In the genomic region with DNA sequence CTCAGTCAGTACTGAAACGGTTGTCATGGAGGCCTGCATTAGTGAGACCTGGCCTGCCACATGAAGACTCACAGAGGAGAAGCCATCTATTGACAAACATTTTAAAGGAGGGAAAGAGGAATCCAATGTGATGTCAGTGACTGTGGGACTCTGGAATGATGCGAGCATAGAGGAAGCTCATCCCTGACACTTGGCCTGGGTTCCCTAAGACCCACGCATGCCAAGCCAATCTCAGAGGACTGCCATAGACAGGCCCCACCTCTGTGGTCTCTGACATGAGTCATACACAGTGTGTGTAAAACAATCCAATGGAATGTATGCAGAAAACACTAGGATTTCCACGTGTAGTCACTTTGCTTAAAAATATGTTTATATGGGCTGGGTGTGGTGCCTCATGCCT, we compare ENCODE assay signal across 12 cellular contexts. TPM values are rescaled to one million over a fixed set of nuclear protein-coding genes. Genes with fewer than 3 reads are reported as not detected.
DNase-seq lines count a peak whose midpoint lies in the region; ATAC-seq, FAIRE-seq and TF ChIP-seq lines count a peak whose summit lies in the region.
"Had no signal": no experiment of that assay in that cellular context is flagged by ENCODE, and none has a peak within 500 bp of the region (broad histone marks: within the 10 kb centered on the region; RNA-seq: fewer than 3 reads in every experiment).

No MANE protein-coding gene starts in this region.

- no peaks in the 10 kb centered on the region for H3F3A ChIP-seq in SK-N-SH (replicated peaks; ENCODE audit: insufficient read depth)

- no peak overlapping the region for H3K4me2 ChIP-seq in SK-N-SH

- H4K20me1 ChIP-seq in SK-N-SH (ENCODE audit: insufficient read depth) = no peaks in the 10 kb centered on the region

- 63% methylated on average over 4 of the region's 4 CpGs for WGBS in SK-N-SH (ENCODE audit: low lambda C conversion rate)
- WGBS in adrenal gland, 4 donors = 66 to 85% (median 74%) methylated on average over 4 of the region's 4 CpGs

- no peaks in the 10 kb centered on the region for H3K27me3 ChIP-seq in SK-N-SH (ENCODE audit: insufficient read depth)
- no peaks in the 10 kb centered on the region for H3K27me3 ChIP-seq in adrenal gland

- H3K79me2 ChIP-seq in SK-N-SH (ENCODE audit: insufficient read depth) = no peaks in the 10 kb centered on the region

- TF ChIP-seq POLR2A in H54 (IDR thresholded peaks at IDR 0.05; ENCODE audit: low read depth, low read length) (no peak), GM12892 (IDR thresholded peaks at IDR 0.05; ENCODE audit: low read depth, low read length) (no peak), adrenal gland (IDR thresholded peaks at IDR 0.05) (no peak)

- no peaks in the 10 kb centered on the region for H3K9me3 ChIP-seq in SK-N-SH
- no peaks in the 10 kb centered on the region for H3K9me3 ChIP-seq in adrenal gland (replicated peaks in 1 of 3)

- H3K9me2 ChIP-seq in SK-N-SH = no peaks in the 10 kb centered on the region

- H3K27ac ChIP-seq in SK-N-SH (ENCODE audit: low read depth in 2 of 2, low read length in 1 of 2) (no peak overlapping the region), adrenal gland (no peak overlapping the region)

- ATAC-seq in GM21390 (IDR thresholded peaks at IDR 0.05; ENCODE audit: unreplicated experiment) = no peak
- ATAC-seq: activated CD8-positive, alpha-beta memory T cell treated with anti-CD3 and anti-CD28 coated beads, Interleukin-2, amount 10 ng/mL, durations not matched to agents 7 days and 5 days; Panc1 had no signal

- TF ChIP-seq RAD21 in SK-N-SH (IDR thresholded peaks at IDR 0.05; ENCODE audit: low read length) = no peak

- no peak for TF ChIP-seq EP300 in SK-N-SH (IDR thresholded peaks at IDR 0.05; ENCODE audit: borderline replicate concordance in 1 of 2, low read depth in 1 of 2, low read length in 1 of 2)

- POLR2A ChIA-PET in SK-N-SH (lab: Yijun Ruan, JAX) = no interaction called here

- H3K9ac ChIP-seq in SK-N-SH = no peak overlapping the region

- DNase-seq in H54 (ENCODE audit: insufficient read length, low spot score) (peak; percentile 49), SK-N-SH (no peak), fibroblast of mammary gland (ENCODE audit: low read depth) (peak; percentile 90), skeletal muscle cell (ENCODE audit: low read depth) (peak; percentile 78), GM12892 (ENCODE audit: insufficient read length) (no peak), adrenal gland (no peak), NCI-H446 (lab: John Stamatoyannopoulos, UW) (no peak)
- DNase-seq: activated CD8-positive, alpha-beta memory T cell treated with anti-CD3 and anti-CD28 coated beads, Interleukin-2, amount 10 ng/mL, durations not matched to agents 7 days and 5 days; NCI-H2171 treated with DMSO at 0.1 percent for 48 hours had no signal

- intact Hi-C loops in adrenal gland (cut with DNase I) = no loop called here

- no peak overlapping the region for H2AFZ ChIP-seq in SK-N-SH (ENCODE audit: low read depth)

- CTCF ChIA-PET in SK-N-SH (lab: Yijun Ruan, JAX) = interaction anchor here (1.2 kb wide), 1 partner anchor 11 kb away, joined by 3 read pairs; no protein-coding TSS in a partner anchor

- H3K4me1 ChIP-seq in SK-N-SH (ENCODE audit: control insufficient read depth in 1 of 2, insufficient read depth in 2 of 2, low read depth in 1 of 2, low read length in 1 of 2) (no peaks in the 10 kb centered on the region), adrenal gland (replicated peaks in 1 of 2) (no peaks in the 10 kb centered on the region)

- H3K36me3 ChIP-seq in SK-N-SH (replicated peaks in 1 of 2; ENCODE audit: control insufficient read depth in 1 of 2, insufficient read depth in 2 of 2, low read length in 1 of 2) (peaks cover 0 to 3% of the 10 kb centered on the region in 2 experiments), adrenal gland (replicated peaks in 1 of 2) (no peaks in the 10 kb centered on the region)

- H3K4me3 ChIP-seq in SK-N-SH (ENCODE audit: low read depth in 2 of 2, low read length in 1 of 2) (no peak overlapping the region), fibroblast of mammary gland (ENCODE audit: control insufficient read depth, low read depth, low read length) (no peak overlapping the region), skeletal muscle cell (ENCODE audit: low read depth, low read length) (no peak overlapping the region), adrenal gland (no peak overlapping the region)

- TF ChIP-seq CTCF in SK-N-SH (IDR thresholded peaks at IDR 0.05) = no peak
- no peak for TF ChIP-seq CTCF in fibroblast of mammary gland (conservative IDR thresholded peaks at IDR 0.05; ENCODE audit: control insufficient read depth, insufficient read depth, low read depth, low read length)
- TF ChIP-seq CTCF in adrenal gland (IDR thresholded peaks at IDR 0.05) = no peak

- FAIRE-seq in H54 (lab: Jason Lieb, UNC) (peak; percentile 30), GM12892 (lab: Jason Lieb, UNC) (no peak)
- FAIRE-seq: GM12891 had no signal

TF ChIP-seq in SK-N-SH, 30 proteins besides CTCF, POLR2A, EP300 and RAD21:
- TF ChIP-seq, protein P1, sequence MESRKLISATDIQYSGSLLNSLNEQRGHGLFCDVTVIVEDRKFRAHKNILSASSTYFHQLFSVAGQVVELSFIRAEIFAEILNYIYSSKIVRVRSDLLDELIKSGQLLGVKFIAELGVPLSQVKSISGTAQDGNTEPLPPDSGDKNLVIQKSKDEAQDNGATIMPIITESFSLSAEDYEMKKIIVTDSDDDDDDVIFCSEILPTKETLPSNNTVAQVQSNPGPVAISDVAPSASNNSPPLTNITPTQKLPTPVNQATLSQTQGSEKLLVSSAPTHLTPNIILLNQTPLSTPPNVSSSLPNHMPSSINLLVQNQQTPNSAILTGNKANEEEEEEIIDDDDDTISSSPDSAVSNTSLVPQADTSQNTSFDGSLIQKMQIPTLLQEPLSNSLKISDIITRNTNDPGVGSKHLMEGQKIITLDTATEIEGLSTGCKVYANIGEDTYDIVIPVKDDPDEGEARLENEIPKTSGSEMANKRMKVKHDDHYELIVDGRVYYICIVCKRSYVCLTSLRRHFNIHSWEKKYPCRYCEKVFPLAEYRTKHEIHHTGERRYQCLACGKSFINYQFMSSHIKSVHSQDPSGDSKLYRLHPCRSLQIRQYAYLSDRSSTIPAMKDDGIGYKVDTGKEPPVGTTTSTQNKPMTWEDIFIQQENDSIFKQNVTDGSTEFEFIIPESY (IDR thresholded peaks at IDR 0.05; ENCODE audit: borderline replicate concordance, low read depth) = no peak
- TF ChIP-seq JUND (IDR thresholded peaks at IDR 0.05) (peak; percentile 29; the same call in 1 of the 2 replicates), FOSL2 (IDR thresholded peaks at IDR 0.05; ENCODE audit: borderline replicate concordance, low read depth) (peak; percentile 59; the same call in 1 of the 2 replicates), FOXM1 (IDR thresholded peaks at IDR 0.05; ENCODE audit: low read depth) (no peak), SIN3A (IDR thresholded peaks at IDR 0.05; ENCODE audit: borderline replicate concordance, low read depth, low read length) (no peak), EZH2phosphoT487 (IDR thresholded peaks at IDR 0.05; ENCODE audit: borderline replicate concordance, low read depth) (no peak)
- TF ChIP-seq, protein P2, sequence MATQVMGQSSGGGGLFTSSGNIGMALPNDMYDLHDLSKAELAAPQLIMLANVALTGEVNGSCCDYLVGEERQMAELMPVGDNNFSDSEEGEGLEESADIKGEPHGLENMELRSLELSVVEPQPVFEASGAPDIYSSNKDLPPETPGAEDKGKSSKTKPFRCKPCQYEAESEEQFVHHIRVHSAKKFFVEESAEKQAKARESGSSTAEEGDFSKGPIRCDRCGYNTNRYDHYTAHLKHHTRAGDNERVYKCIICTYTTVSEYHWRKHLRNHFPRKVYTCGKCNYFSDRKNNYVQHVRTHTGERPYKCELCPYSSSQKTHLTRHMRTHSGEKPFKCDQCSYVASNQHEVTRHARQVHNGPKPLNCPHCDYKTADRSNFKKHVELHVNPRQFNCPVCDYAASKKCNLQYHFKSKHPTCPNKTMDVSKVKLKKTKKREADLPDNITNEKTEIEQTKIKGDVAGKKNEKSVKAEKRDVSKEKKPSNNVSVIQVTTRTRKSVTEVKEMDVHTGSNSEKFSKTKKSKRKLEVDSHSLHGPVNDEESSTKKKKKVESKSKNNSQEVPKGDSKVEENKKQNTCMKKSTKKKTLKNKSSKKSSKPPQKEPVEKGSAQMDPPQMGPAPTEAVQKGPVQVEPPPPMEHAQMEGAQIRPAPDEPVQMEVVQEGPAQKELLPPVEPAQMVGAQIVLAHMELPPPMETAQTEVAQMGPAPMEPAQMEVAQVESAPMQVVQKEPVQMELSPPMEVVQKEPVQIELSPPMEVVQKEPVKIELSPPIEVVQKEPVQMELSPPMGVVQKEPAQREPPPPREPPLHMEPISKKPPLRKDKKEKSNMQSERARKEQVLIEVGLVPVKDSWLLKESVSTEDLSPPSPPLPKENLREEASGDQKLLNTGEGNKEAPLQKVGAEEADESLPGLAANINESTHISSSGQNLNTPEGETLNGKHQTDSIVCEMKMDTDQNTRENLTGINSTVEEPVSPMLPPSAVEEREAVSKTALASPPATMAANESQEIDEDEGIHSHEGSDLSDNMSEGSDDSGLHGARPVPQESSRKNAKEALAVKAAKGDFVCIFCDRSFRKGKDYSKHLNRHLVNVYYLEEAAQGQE (IDR thresholded peaks at IDR 0.05; ENCODE audit: low read depth, low read length) = no peak

RNA-seq across cellular contexts. Expression of a gene that starts 7.8 kb away (rescaled TPM):
- 23.3 and 25.2 TPM in 2 replicates for polyA plus RNA-seq in SK-N-SH (2012; rRNA removed)
- polyA plus RNA-seq in SK-N-SH (2012; cell fraction: cytosol; rRNA removed) = 10.2 and 15.5 TPM in 2 replicates
- polyA plus RNA-seq in SK-N-SH (2012; cell fraction: nucleus; rRNA removed) = 98.0 and 110 TPM in 2 replicates
- polyA plus RNA-seq in GM12892 (2012; ENCODE audit: missing spikeins) = 8.8 TPM
- 10 to 100 TPM; 19.6 to 31.0 (median 25.6) TPM for total RNA-seq in adrenal gland
- polyA plus RNA-seq in adrenal gland = 10 to 100 TPM in 1 of 3 donors, 1 to 10 TPM in 2; 5.4 to 12.9 (median 6.8) TPM

RNA-seq across cellular contexts. Expression of a gene that starts 52.3 kb away (rescaled TPM):
- 6.8 and 9.1 TPM in 2 replicates for polyA plus RNA-seq in SK-N-SH (2012; rRNA removed)
- 7.8 and 8.8 TPM in 2 replicates for polyA plus RNA-seq in SK-N-SH (2012; cell fraction: cytosol; rRNA removed)
- 6.3 and 12.5 TPM in 2 replicates for polyA plus RNA-seq in SK-N-SH (2012; cell fraction: nucleus; rRNA removed)
- 10.9 TPM for polyA plus RNA-seq in GM12892 (2012; ENCODE audit: missing spikeins)
- total RNA-seq in adrenal gland = 10 to 100 TPM; 10.2 to 23.2 (median 15.0) TPM
- 10 to 100 TPM in 1 of 3 donors, 1 to 10 TPM in 2; 4.3 to 11.1 (median 8.4) TPM for polyA plus RNA-seq in adrenal gland

Comparison
In these comparisons a context has a peak if more than half of its experiments do, and no peak if none do; other contexts are left out.
1. DNase-seq: peak in H54 (single experiment), fibroblast of mammary gland (single experiment) and skeletal muscle cell (single experiment); none in SK-N-SH (single experiment), GM12892 (single experiment), adrenal gland (0 of 7) and NCI-H446 (0 of 2).